In the genomic region with DNA sequence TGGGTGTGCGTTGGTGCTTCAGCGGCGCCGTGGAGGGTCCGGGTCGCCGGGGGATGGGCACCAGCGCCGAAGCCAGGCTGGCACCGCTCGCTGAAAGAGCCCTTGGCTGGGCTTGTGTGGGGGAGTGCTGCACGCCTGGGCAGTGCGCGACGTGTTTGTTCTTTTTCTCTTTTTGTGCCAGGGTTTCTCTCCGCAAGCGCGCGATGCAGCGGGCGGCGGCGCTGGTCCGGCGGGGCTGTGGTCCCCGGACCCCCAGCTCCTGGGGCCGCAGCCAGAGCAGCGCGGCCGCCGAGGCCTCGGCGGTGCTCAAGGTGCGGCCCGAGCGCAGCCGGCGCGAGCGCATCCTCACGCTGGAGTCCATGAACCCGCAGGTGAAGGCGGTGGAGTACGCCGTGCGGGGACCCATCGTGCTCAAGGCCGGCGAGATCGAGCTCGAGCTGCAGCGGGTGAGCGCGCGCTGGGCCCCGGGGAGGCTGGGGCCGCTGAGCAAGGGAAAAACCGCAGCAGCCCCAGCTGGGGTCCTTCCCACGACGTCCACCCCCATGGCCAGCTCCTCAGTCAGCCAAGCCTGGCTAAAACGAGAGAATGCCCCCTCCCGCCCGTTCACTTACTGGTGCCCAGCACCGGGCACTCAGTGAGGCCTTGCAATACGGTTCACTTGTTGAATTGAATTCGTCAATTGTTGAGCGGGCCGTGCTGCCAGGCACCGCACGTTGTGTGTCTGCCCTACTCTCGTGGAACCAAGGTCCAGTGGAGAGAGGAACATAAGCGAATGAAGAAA, we compare ENCODE assay signal across 8 cellular contexts. TPM values are rescaled to one million over a fixed set of nuclear protein-coding genes. Genes with fewer than 3 reads are reported as not detected.
A peak's percentile ranks its signal among the peaks of the same experiment; 100 is the strongest.
DNase-seq lines count a peak whose midpoint lies in the region; ATAC-seq and TF ChIP-seq lines count a peak whose summit lies in the region.

No MANE protein-coding gene starts in this region.

- no peaks in the 10 kb centered on the region for H3K9me3 ChIP-seq in SK-N-SH
- H3K9me3 ChIP-seq in suprapubic skin: no peaks in the 10 kb centered on the region

- ATAC-seq in GM18858 (IDR thresholded peaks at IDR 0.05; ENCODE audit: unreplicated experiment) (peak; percentile 11), HG02763 (IDR thresholded peaks at IDR 0.05; ENCODE audit: unreplicated experiment) (peak; percentile 15)

- TF ChIP-seq RAD21 in SK-N-SH (IDR thresholded peaks at IDR 0.05; ENCODE audit: low read length): no peak

- POLR2A ChIA-PET in SK-N-SH (lab: Yijun Ruan, JAX): interaction anchor here (0.7 to 1.2 kb wide), 4 partner anchors 11 to 54 kb away, joined by 3 to 6 read pairs (median 4); partner anchors contain the start of gene C16orf87

- WGBS in SK-N-SH (ENCODE audit: low lambda C conversion rate): 4% methylated on average over 22 of the region's 72 CpGs
- WGBS in suprapubic skin: 4% methylated on average over 29 of the region's 72 CpGs

- no peak for TF ChIP-seq CTCF in SK-N-SH (IDR thresholded peaks at IDR 0.05)
- TF ChIP-seq CTCF in coronary artery (IDR thresholded peaks at IDR 0.05): no peak
- TF ChIP-seq CTCF in suprapubic skin (IDR thresholded peaks at IDR 0.05): no peak

- H3K4me3 ChIP-seq in SK-N-SH (ENCODE audit: low read depth in 2 of 2, low read length in 1 of 2) (peak overlapping the region; percentile 84 to 88), coronary artery (peak overlapping the region; percentile 95), suprapubic skin (peak overlapping the region; percentile 95)

- H3K79me2 ChIP-seq in SK-N-SH (ENCODE audit: insufficient read depth): peaks cover 42% of the 10 kb centered on the region

- no peak for TF ChIP-seq POLR2A in suprapubic skin (IDR thresholded peaks at IDR 0.05)

- peak overlapping the region; percentile 73 for H3K9ac ChIP-seq in SK-N-SH

- peaks cover 0 to 3% of the 10 kb centered on the region in 2 experiments for H3K36me3 ChIP-seq in SK-N-SH (replicated peaks in 1 of 2; ENCODE audit: control insufficient read depth in 1 of 2, insufficient read depth in 2 of 2, low read length in 1 of 2)
- no peaks in the 10 kb centered on the region for H3K36me3 ChIP-seq in suprapubic skin

- H3K4me1 ChIP-seq in SK-N-SH (ENCODE audit: control insufficient read depth in 1 of 2, insufficient read depth in 2 of 2, low read depth in 1 of 2, low read length in 1 of 2) (peaks cover 11 to 29% of the 10 kb centered on the region in 2 experiments; a peak in 2 of 4 replicates), suprapubic skin (peaks cover 49% of the 10 kb centered on the region)

- TF ChIP-seq EP300 in SK-N-SH (IDR thresholded peaks at IDR 0.05; ENCODE audit: borderline replicate concordance in 1 of 2, low read depth in 1 of 2, low read length in 1 of 2) (no peak), suprapubic skin (IDR thresholded peaks at IDR 0.05) (no peak)

- H3K9me2 ChIP-seq in SK-N-SH: no peaks in the 10 kb centered on the region

- CTCF ChIA-PET in SK-N-SH (lab: Yijun Ruan, JAX): interaction anchor here (0.9 to 6.2 kb wide), 9 partner anchors 8 to 128 kb away, joined by 3 to 35 read pairs (median 4); no protein-coding TSS in a partner anchor

- DNase-seq in SK-N-SH (peak; percentile 63), coronary artery (ENCODE audit: low spot score) (no peak), medulla oblongata (ENCODE audit: extremely low spot score) (peak; percentile 80), suprapubic skin (ENCODE audit: low spot score in 2 of 2) (no peak), SHP77 treated with DMSO at 0.1 percent for 48 hours (lab: John Stamatoyannopoulos, UW) (no peak), DMS79 treated with DMSO at 0.1 percent for 48 hours (lab: John Stamatoyannopoulos, UW) (no peak)

- peak overlapping the region; percentile 94 for H3K4me2 ChIP-seq in SK-N-SH

- H3K27ac ChIP-seq in SK-N-SH (ENCODE audit: low read depth in 2 of 2, low read length in 1 of 2): peak overlapping the region in 1 of 2 experiments; percentile 72; a peak in 3 of 4 replicates
- peak overlapping the region in 1 of 2 donors; percentile 64 for H3K27ac ChIP-seq in coronary artery
- H3K27ac ChIP-seq in suprapubic skin: peak overlapping the region; percentile 76

- H4K20me1 ChIP-seq in SK-N-SH (ENCODE audit: insufficient read depth): no peaks in the 10 kb centered on the region

- H3F3A ChIP-seq in SK-N-SH (replicated peaks; ENCODE audit: insufficient read depth): no peaks in the 10 kb centered on the region

- H3K27me3 ChIP-seq in SK-N-SH (ENCODE audit: insufficient read depth) (no peaks in the 10 kb centered on the region), suprapubic skin (no peaks in the 10 kb centered on the region)

- peak overlapping the region; percentile 83; the same call in 1 of the 2 replicates for H2AFZ ChIP-seq in SK-N-SH (ENCODE audit: low read depth)

TF ChIP-seq in SK-N-SH, 30 proteins besides CTCF, POLR2A, EP300 and RAD21:
- TF ChIP-seq TCF12 (IDR thresholded peaks at IDR 0.05) (no peak), YY1 (IDR thresholded peaks at IDR 0.05; ENCODE audit: low read depth) (no peak), CHD2 (IDR thresholded peaks at IDR 0.05; ENCODE audit: low read length, partially characterized antibody) (peak; percentile 2), REST (IDR thresholded peaks at IDR 0.05; ENCODE audit: low read depth, low read length) (no peak), RFX5 (IDR thresholded peaks at IDR 0.05; ENCODE audit: low read length) (no peak)

RNA-seq across cellular contexts. Expression of gene GPT2, which starts 0.5 kb away (rescaled TPM):
- polyA plus RNA-seq in SK-N-SH (2012; rRNA removed): 19.9 and 21.9 TPM in 2 replicates
- polyA plus RNA-seq in SK-N-SH (2012; cell fraction: cytosol; rRNA removed): 13.2 and 17.3 TPM in 2 replicates
- polyA plus RNA-seq in SK-N-SH (2012; cell fraction: nucleus; rRNA removed): 27.2 and 28.5 TPM in 2 replicates
- total RNA-seq in suprapubic skin: 100 to 1,000 TPM in 1 of 4 donors, 10 to 100 TPM in 3; 65.7 to 100 (median 85.0) TPM

RNA-seq across cellular contexts. Expression of gene C16orf87, which starts 53.7 kb away (rescaled TPM):
- polyA plus RNA-seq in SK-N-SH (2012; rRNA removed): 3.5 TPM in 2 replicates
- polyA plus RNA-seq in SK-N-SH (2012; cell fraction: cytosol; rRNA removed): 4.9 and 7.4 TPM in 2 replicates
- polyA plus RNA-seq in SK-N-SH (2012; cell fraction: nucleus; rRNA removed): 1.8 and 2.1 TPM in 2 replicates
- total RNA-seq in suprapubic skin: 10 to 100 TPM in 1 of 4 donors, 1 to 10 TPM in 3; 4.9 to 12.6 (median 6.8) TPM

Comparison
In these comparisons a context has a peak if more than half of its experiments do, and no peak if none do; other contexts are left out.
1. DNase-seq: peak in SK-N-SH (single experiment) and medulla oblongata (single experiment); none in coronary artery (single experiment), suprapubic skin (0 of 2), SHP77 treated with DMSO at 0.1 percent for 48 hours (single experiment) and DMS79 treated with DMSO at 0.1 percent for 48 hours (single experiment).
2. Peak in every context shown above with its lines, with median percentiles within 50 percentile points of each other: H3K4me3 ChIP-seq.